In the genomic region with DNA sequence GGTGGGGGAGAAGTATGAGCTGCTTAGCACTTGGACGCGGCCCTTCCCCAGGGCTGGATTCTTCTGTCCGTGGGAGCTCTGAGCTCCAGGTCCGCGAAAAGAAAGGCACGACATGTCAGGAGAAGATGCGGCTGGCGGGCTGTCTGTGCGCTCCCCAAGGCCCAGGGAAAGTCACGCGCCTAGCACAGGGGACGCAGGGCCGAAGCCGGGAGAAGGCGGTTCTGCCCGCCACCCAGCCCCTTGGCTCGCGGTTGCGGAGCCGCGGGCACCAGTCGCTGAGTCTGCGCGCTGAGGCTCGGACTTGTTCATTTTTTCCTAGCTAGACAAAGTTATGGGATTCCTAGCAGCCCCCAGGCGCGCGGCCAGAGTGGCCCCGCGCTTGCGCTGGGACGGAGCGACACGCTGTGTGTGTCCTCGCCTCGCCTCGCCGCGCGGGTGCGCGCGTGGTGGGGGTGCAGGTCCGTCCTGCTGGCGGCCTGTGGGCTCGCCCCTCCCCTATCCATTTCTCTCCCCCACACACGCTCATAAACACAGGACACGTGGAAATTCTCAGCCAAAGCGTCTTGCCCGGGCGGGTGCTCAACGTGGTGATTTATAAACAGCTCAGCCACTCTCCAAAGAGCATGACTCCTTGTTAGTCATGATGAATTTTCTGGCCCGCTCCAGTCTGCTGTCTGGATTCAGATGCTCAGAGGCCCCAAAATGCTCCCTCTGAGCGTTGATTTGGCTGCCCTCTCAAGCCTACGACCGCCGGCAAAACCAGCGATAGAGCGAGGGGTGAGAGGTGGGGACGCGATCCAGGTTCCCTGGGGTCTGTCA, we compare ENCODE assay signal across 7 cellular contexts. TPM values are rescaled to one million over a fixed set of nuclear protein-coding genes. Genes with fewer than 3 reads are reported as not detected.
A peak's percentile ranks its signal among the peaks of the same experiment; 100 is the strongest.
DNase-seq lines count a peak whose midpoint lies in the region; ATAC-seq and TF ChIP-seq lines count a peak whose summit lies in the region.

No MANE protein-coding gene starts in this region.

- ATAC-seq in lower lobe of right lung (peak in 1 of 2 donors; percentile 23), thoracic aorta (ENCODE audit: insufficient number of reproducible peaks, low FRiP score, low read depth) (peak; percentile 34), HG03460 (IDR thresholded peaks at IDR 0.05; ENCODE audit: unreplicated experiment) (no peak), GM19455 (IDR thresholded peaks at IDR 0.05; ENCODE audit: unreplicated experiment) (no peak)

- H3K27me3 ChIP-seq in lower lobe of right lung (ENCODE audit: low read depth) (peaks cover 90% of the 10 kb centered on the region), thoracic aorta (replicated peaks; ENCODE audit: insufficient read depth) (peaks cover 39% of the 10 kb centered on the region)

- no peak for TF ChIP-seq CTCF in lower lobe of right lung (IDR thresholded peaks at IDR 0.05)
- TF ChIP-seq CTCF in thoracic aorta (IDR thresholded peaks at IDR 0.05) = no peak

- H3K4me3 ChIP-seq in lower lobe of right lung = peak overlapping the region; percentile 62
- H3K4me3 ChIP-seq in thoracic aorta = peak overlapping the region; percentile 93

- H3K36me3 ChIP-seq in lower lobe of right lung (no peaks in the 10 kb centered on the region), thoracic aorta (no peaks in the 10 kb centered on the region)

- DNase-seq in Daoy (ENCODE audit: low read depth) (peak; percentile 76), NCI-H1105 (lab: John Stamatoyannopoulos, UW) (peak; percentile 37), lower lobe of right lung (no peak), thoracic aorta (ENCODE audit: low spot score) (peak; percentile 38)

- peak overlapping the region; percentile 77 for H3K27ac ChIP-seq in cingulate gyrus (ENCODE audit: low read depth, low read length)
- H3K27ac ChIP-seq in lower lobe of right lung = no peak overlapping the region
- H3K27ac ChIP-seq in thoracic aorta = no peak overlapping the region

- H3K4me1 ChIP-seq in lower lobe of right lung = peaks cover 58% of the 10 kb centered on the region
- H3K4me1 ChIP-seq in thoracic aorta (ENCODE audit: control insufficient read depth in 1 of 2, low read depth in 2 of 2) = peaks cover 20 to 44% of the 10 kb centered on the region in 2 donors

- H3K9me3 ChIP-seq in lower lobe of right lung (no peaks in the 10 kb centered on the region), thoracic aorta (no peaks in the 10 kb centered on the region)

- intact Hi-C loops in lower lobe of right lung (cut with DNase I) = no loop called here

RNA-seq across cellular contexts. Expression of a gene that starts 1.9 kb away (rescaled TPM):
- 0.63 and 0.77 TPM in 2 replicates for total RNA-seq in Daoy (2014; rRNA removed; shearing (Covaris generic))
- total RNA-seq in lower lobe of right lung = not detected
- total RNA-seq in thoracic aorta = not detected
